9 cellular contexts compared by ENCODE assay signal in the genomic region with DNA sequence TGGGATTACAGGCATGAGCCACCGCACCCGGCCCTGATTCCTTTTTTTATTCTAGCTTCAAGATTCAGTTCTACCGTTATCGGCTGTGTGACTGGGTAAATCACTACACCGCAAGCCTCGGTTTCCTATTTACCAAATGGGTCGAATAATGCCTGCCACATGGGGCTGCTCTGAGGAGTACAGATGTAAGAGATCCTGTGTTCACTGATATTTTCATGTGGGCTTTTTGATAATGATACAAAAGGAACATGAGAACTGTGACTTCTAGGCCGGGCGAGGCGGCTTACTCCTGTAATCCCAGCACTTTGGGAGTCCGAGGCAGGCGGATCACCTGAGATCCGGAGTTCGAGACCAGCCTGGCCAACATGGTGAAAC. TPM values are rescaled to one million over a fixed set of nuclear protein-coding genes. Genes with fewer than 3 reads are reported as not detected.
DNase-seq lines count a peak whose midpoint lies in the region; ATAC-seq and TF ChIP-seq lines count a peak whose summit lies in the region.
"Had no signal": no experiment of that assay in that cellular context is flagged by ENCODE, and none has a peak within 500 bp of the region (broad histone marks: within the 10 kb centered on the region; RNA-seq: fewer than 3 reads in every experiment).

No MANE protein-coding gene starts in this region.

- H3K27me3 ChIP-seq in DND-41 (ENCODE audit: insufficient read depth, low read length, poor library complexity), result no peaks in the 10 kb centered on the region
- no peaks in the 10 kb centered on the region for H3K27me3 ChIP-seq in OCI-LY1 (ENCODE audit: insufficient read depth, low read length)
- no peaks in the 10 kb centered on the region for H3K27me3 ChIP-seq in ovary

- H3K4me3 ChIP-seq in DND-41 (ENCODE audit: low read depth in 1 of 2, low read length in 2 of 2) (peak overlapping the region; percentile 91 to 100; a peak in 3 of 4 replicates), OCI-LY1 (ENCODE audit: low read depth, low read length, poor library complexity, severe bottlenecking) (peak overlapping the region; percentile 77), ovary (peak overlapping the region; percentile 88)

- H3K9me3 ChIP-seq in DND-41 (ENCODE audit: insufficient read depth, low read length, severe bottlenecking) (no peaks in the 10 kb centered on the region), OCI-LY1 (ENCODE audit: low read length) (0 out of 2 replicates have a peak, but pooled peaks cover 3% of the 10 kb centered on the region), ovary (no peaks in the 10 kb centered on the region)

- H2AFZ ChIP-seq in DND-41 (ENCODE audit: low read depth, low read length) (peak overlapping the region; percentile 88), OCI-LY1 (ENCODE audit: low read length) (no peak overlapping the region)

- H3K27ac ChIP-seq in DND-41 (ENCODE audit: low read length), result peak overlapping the region; percentile 62
- no peak overlapping the region for H3K27ac ChIP-seq in OCI-LY1 (ENCODE audit: low read depth, low read length, poor library complexity, severe bottlenecking)
- H3K27ac ChIP-seq in ovary, result peak overlapping the region; percentile 58 to 81

- H3F3A ChIP-seq in OCI-LY1 (ENCODE audit: insufficient read depth, low read length), result no peaks in the 10 kb centered on the region

- H3K4me2 ChIP-seq in DND-41 (ENCODE audit: insufficient read depth, low read length) (peak overlapping the region; percentile 95), OCI-LY1 (ENCODE audit: low read length) (peak overlapping the region; percentile 88)

- peak overlapping the region; percentile 86 for H3K9ac ChIP-seq in DND-41 (ENCODE audit: low read depth, low read length)
- peak overlapping the region; percentile 83; the same call in 1 of the 2 replicates for H3K9ac ChIP-seq in OCI-LY1 (ENCODE audit: low read length)

- intact Hi-C loops in ovary (cut with DNase I), result loop anchor here in 3 of 4 donors (2.0 to 10.0 kb wide), 3 partner anchors 96 to 104 kb away; no protein-coding TSS in a partner anchor

- WGBS in ovary, 3 donors, result 81 to 86% (median 82%) methylated on average over 14 of the region's 14 CpGs

- H4K20me1 ChIP-seq in DND-41 (ENCODE audit: insufficient read depth, low read length) (peaks cover 19% of the 10 kb centered on the region), OCI-LY1 (ENCODE audit: insufficient read depth, low read length) (no peaks in the 10 kb centered on the region)

- TF ChIP-seq CTCF in DND-41 (IDR thresholded peaks at IDR 0.05; ENCODE audit: borderline replicate concordance, extremely low read depth, low read length, poor library complexity, severe bottlenecking), result no peak
- TF ChIP-seq CTCF in OCI-LY1 (IDR thresholded peaks at IDR 0.05; ENCODE audit: low read length), result no peak
- TF ChIP-seq CTCF in ovary (IDR thresholded peaks at IDR 0.05), result no peak

- no peaks in the 10 kb centered on the region for H3K9me2 ChIP-seq in OCI-LY1 (ENCODE audit: low read depth, low read length)

- peaks cover 28% of the 10 kb centered on the region for H3K4me1 ChIP-seq in DND-41 (ENCODE audit: insufficient read depth, low read length)
- H3K4me1 ChIP-seq in OCI-LY1 (ENCODE audit: insufficient read depth, low read length, severe bottlenecking), result peaks cover 20% of the 10 kb centered on the region
- peaks cover 4% of the 10 kb centered on the region for H3K4me1 ChIP-seq in ovary (ENCODE audit: insufficient read depth)

- DNase-seq in DND-41 (no peak), ovary (no peak), NCI-H524 (lab: John Stamatoyannopoulos, UW) (no peak), NCI-H2029 treated with DMSO at 0.1 percent for 48 hours (lab: John Stamatoyannopoulos, UW) (no peak), NCI-H2081 treated with DMSO at 0.1 percent for 48 hours (lab: John Stamatoyannopoulos, UW) (no peak)
- DNase-seq in central memory CD4-positive, alpha-beta T cell, result peak; percentile 28

- ATAC-seq in DND-41 (ENCODE audit: insufficient read depth, low read depth) (no peak), GM21528 (IDR thresholded peaks at IDR 0.05; ENCODE audit: low FRiP score, unreplicated experiment) (no peak)

- TF ChIP-seq EP300 in ovary (IDR thresholded peaks at IDR 0.05), result no peak

- TF ChIP-seq POLR2A in ovary (IDR thresholded peaks at IDR 0.05), result no peak

- peaks cover 36% of the 10 kb centered on the region for H3K79me2 ChIP-seq in DND-41 (ENCODE audit: insufficient read depth, low read length)
- peaks cover 13% of the 10 kb centered on the region for H3K79me2 ChIP-seq in OCI-LY1 (ENCODE audit: insufficient read depth, low read length)

- H3K36me3 ChIP-seq in DND-41 (ENCODE audit: insufficient read depth, low read length) (peaks cover 41% of the 10 kb centered on the region), OCI-LY1 (ENCODE audit: insufficient read depth, low read length) (peaks cover 38% of the 10 kb centered on the region), ovary (no peaks in the 10 kb centered on the region)

RNA-seq across cellular contexts. Expression of a gene that starts 0.7 kb away (rescaled TPM):
- 100 to 1,000 TPM; 190 to 219 (median 206) TPM for total RNA-seq in ovary
- polyA plus RNA-seq in ovary, result 100 to 1,000 TPM; 221 to 274 TPM

RNA-seq across cellular contexts. Expression of a gene that starts 26.2 kb away (rescaled TPM):
- 100 to 1,000 TPM in 1 of 7 donors, 10 to 100 TPM in 6; 29.6 to 117 (median 87.3) TPM for total RNA-seq in ovary
- polyA plus RNA-seq in ovary, result 10 to 100 TPM; 49.2 to 65.7 TPM
- total RNA-seq: T-helper 2 cell treated with Interferon-gamma antibody and Interleukin-4, amounts not matched to agents 100 ng/mL and 5 ng/mL, for 36 hours had no signal

RNA-seq across cellular contexts. Expression of a gene that starts 51.6 kb away (rescaled TPM):
- total RNA-seq in ovary, result 10 to 100 TPM; 11.8 to 27.9 (median 22.6) TPM
- 10 to 100 TPM; 12.1 to 38.7 TPM for polyA plus RNA-seq in ovary
